ENCODE assay signal across 13 cellular contexts in genomic region chr7:130845581-130846085, GRCh38.
DNase-seq lines count a peak whose midpoint lies in the region; ATAC-seq and TF ChIP-seq lines count a peak whose summit lies in the region.
"Had no signal": no experiment of that assay in that cellular context is flagged by ENCODE, and none has a peak within 500 bp of the region (broad histone marks: within the 10 kb centered on the region; RNA-seq: fewer than 3 reads in every experiment).

No MANE protein-coding gene starts in this region.

- H3K36me3 Mint-ChIP-seq in mesothelial cell of epicardium = no peaks in the 10 kb centered on the region
- H3K36me3 Mint-ChIP-seq: CD4-positive, alpha-beta memory T cell had no signal

- H3K4me3 ChIP-seq in AG10803 (ENCODE audit: low read length) = peak overlapping the region; percentile 39
- H3K4me3 ChIP-seq in mammary epithelial cell (replicated peaks in 1 of 3; ENCODE audit: insufficient read depth in 1 of 3, low read depth in 2 of 3, low read length in 3 of 3) = peak overlapping the region; percentile 14 to 45 (median 44)
- H3K4me3 ChIP-seq in mesodermal cell (ENCODE audit: extremely low read depth, insufficient read depth, low read length, poor library complexity, severe bottlenecking) = no peak overlapping the region

- TF ChIP-seq CTCF in AG10803 (conservative IDR thresholded peaks at IDR 0.05; ENCODE audit: low read length) (no peak), mammary epithelial cell (conservative IDR thresholded peaks at IDR 0.05 in 1 of 2, IDR thresholded peaks at IDR 0.05 in 1 of 2; ENCODE audit: extremely low read depth in 1 of 2, insufficient read depth in 1 of 2, low read depth in 1 of 2, low read length in 2 of 2) (no peak), mesothelial cell of epicardium (IDR thresholded peaks at IDR 0.05; ENCODE audit: unreplicated experiment) (no peak)

- no peaks in the 10 kb centered on the region for H4K20me1 ChIP-seq in mammary epithelial cell (ENCODE audit: insufficient read depth, low read length)

- no peak overlapping the region for H3K4me3 Mint-ChIP-seq in mesothelial cell of epicardium
- H3K4me3 Mint-ChIP-seq: nephron progenitor cell; stimulated activated naive CD8-positive, alpha-beta T cell treated with anti-CD3 and anti-CD28 coated beads, Interleukin-15, Interleukin-2, amounts not matched to agents 100 ng/mL and 50 ng/mL, for 24 hours; T-helper 17 cell had no signal

- peak overlapping the region; percentile 63 for H3K9ac ChIP-seq in mammary epithelial cell (ENCODE audit: insufficient read depth, low read length)

- dilution Hi-C loops in mammary epithelial cell (cut with HindIII; ENCODE audit: low sequenced_read_pairs) = no loop called here

- DNase-seq in AG10803 (ENCODE audit: low read depth) (peak; percentile 92), LHCN-M2 (ENCODE audit: low read depth) (peak; percentile 94), mammary epithelial cell (peak; percentile 90), NCI-H2227 (lab: John Stamatoyannopoulos, UW; ENCODE audit: unreplicated experiment) (no peak), NCI-H1417 (lab: John Stamatoyannopoulos, UW) (no peak), mesothelial cell of epicardium (ENCODE audit: low spot score in 2 of 2, unreplicated experiment in 2 of 2) (no peak)
- DNase-seq: CD4-positive, alpha-beta memory T cell; NCI-H1105 treated with DMSO at 0.1 percent for 48 hours; nephron progenitor cell; T-helper 17 cell had no signal

- H2AFZ ChIP-seq in mammary epithelial cell (ENCODE audit: low read depth, low read length) = peak overlapping the region; percentile 75

- H3K9me3 Mint-ChIP-seq in mesothelial cell of epicardium = no peaks in the 10 kb centered on the region
- H3K9me3 Mint-ChIP-seq: stimulated activated naive CD8-positive, alpha-beta T cell treated with anti-CD3 and anti-CD28 coated beads, Interleukin-15, Interleukin-2, amounts not matched to agents 100 ng/mL and 50 ng/mL, for 24 hours had no signal

- H3K27me3 Mint-ChIP-seq in mesothelial cell of epicardium (ENCODE audit: low read depth) = peaks cover 10% of the 10 kb centered on the region

- ATAC-seq in HG03135 (IDR thresholded peaks at IDR 0.05; ENCODE audit: unreplicated experiment) = no peak
- ATAC-seq: T-helper 17 cell had no signal

- CTCF ChIA-PET in mammary epithelial cell (lab: Charles Lee; ENCODE audit: low non-redundant PET) = interaction anchor here (0.6 kb wide), 1 partner anchor 248 kb away, joined by 3 read pairs; no protein-coding TSS in a partner anchor

- H3K4me2 ChIP-seq in mammary epithelial cell (ENCODE audit: insufficient read depth, low read depth, low read length) = peak overlapping the region; percentile 91

- H3K4me1 ChIP-seq in mammary epithelial cell (ENCODE audit: insufficient read depth, low read length) (peaks cover 31% of the 10 kb centered on the region), mesodermal cell (ENCODE audit: control insufficient read depth, insufficient read depth, low read length, poor library complexity, severe bottlenecking) (peaks cover 23% of the 10 kb centered on the region)

- no TSS peak for BruUV-seq in mammary epithelial cell (replicated peaks; lab: Mats Ljungman, UMichigan)

- H3K27ac Mint-ChIP-seq in mesothelial cell of epicardium = no peak overlapping the region
- H3K27ac Mint-ChIP-seq: nephron progenitor cell; stimulated activated naive CD8-positive, alpha-beta T cell treated with anti-CD3 and anti-CD28 coated beads, Interleukin-15, Interleukin-2, amounts not matched to agents 100 ng/mL and 50 ng/mL, for 24 hours; T-helper 17 cell had no signal

- no peaks in the 10 kb centered on the region for H3K27me3 ChIP-seq in mammary epithelial cell (ENCODE audit: insufficient read depth, low read length)

- H3K4me1 Mint-ChIP-seq in mesothelial cell of epicardium = no peaks in the 10 kb centered on the region

- intact Hi-C loops in mammary epithelial cell (cut with micrococcal nuclease) = no loop called here

- no peaks in the 10 kb centered on the region for H3K36me3 ChIP-seq in mammary epithelial cell (ENCODE audit: insufficient read depth, low read length)
- H3K36me3 ChIP-seq in mesodermal cell (ENCODE audit: control insufficient read depth, insufficient read depth, low read length) = no peaks in the 10 kb centered on the region

- in situ Hi-C loops in mammary epithelial cell (cut with MboI; ENCODE audit: low sequenced_read_pairs in 2 of 2) = no loop called here

- H3K27ac ChIP-seq in mammary epithelial cell (ENCODE audit: insufficient read depth, low read depth, low read length) = peak overlapping the region; percentile 89
- H3K27ac ChIP-seq in mesodermal cell (ENCODE audit: low read depth, low read length, severe bottlenecking) = peak overlapping the region; percentile 72

- no peaks in the 10 kb centered on the region for H3K79me2 ChIP-seq in mammary epithelial cell (ENCODE audit: insufficient read depth, low read length)

- H3K9me3 ChIP-seq in mammary epithelial cell (replicated peaks; ENCODE audit: insufficient read depth, low read length) (no peaks in the 10 kb centered on the region), mesodermal cell (ENCODE audit: control insufficient read depth, low read length) (no peaks in the 10 kb centered on the region)

- 3% methylated on average over 11 of the region's 11 CpGs for WGBS in mammary epithelial cell (ENCODE audit: low coverage, missing lambda C conversion rate)
- WGBS in mesodermal cell (ENCODE audit: insufficient coverage in 2 of 2), 2 experiments = 70 to 83% methylated on average over 4 to 7 of the region's 11 CpGs

Comparison
In these comparisons a context has a peak if more than half of its experiments do, and no peak if none do; other contexts are left out.
1. DNase-seq: peak in AG10803 (single experiment), LHCN-M2 (single experiment) and mammary epithelial cell (single experiment); none in NCI-H2227 (single experiment), NCI-H1417 (0 of 3) and mesothelial cell of epicardium (0 of 2).